12 cellular contexts compared by ENCODE assay signal in genomic region chr1:205314986-205315618, GRCh38. TPM values are rescaled to one million over a fixed set of nuclear protein-coding genes. Genes with fewer than 3 reads are reported as not detected.
A peak's percentile ranks its signal among the peaks of the same experiment; 100 is the strongest.
DNase-seq lines count a peak whose midpoint lies in the region; ATAC-seq, FAIRE-seq and TF ChIP-seq lines count a peak whose summit lies in the region.
"Had no signal": no experiment of that assay in that cellular context is flagged by ENCODE, and none has a peak within 500 bp of the region (broad histone marks: within the 10 kb centered on the region; RNA-seq: fewer than 3 reads in every experiment).

No MANE protein-coding gene starts in this region.

- H3K4me3 Mint-ChIP-seq in CD8-positive, alpha-beta T cell, result peak overlapping the region; percentile 87
- H3K4me3 Mint-ChIP-seq in nephron progenitor cell, result no peak overlapping the region

- in situ Hi-C loops in GM12878 (cut with MboI), result no loop called here

- SMC1A ChIA-PET in GM12878 (lab: Charles Lee; ENCODE audit: uncharacterized antibody, unreplicated experiment), result interaction anchor here (1.0 to 35.1 kb wide), 7 partner anchors 10 to 85 kb away, joined by 3 to 1445 read pairs (median 10); no protein-coding TSS in a partner anchor

- no peak for FAIRE-seq in GM12878 (lab: Jason Lieb, UNC)

- CTCF ChIA-PET in CD8-positive, alpha-beta T cell (lab: Charles Lee), result interaction anchor here (1.1 to 34.6 kb wide), 6 partner anchors 10 to 50 kb away, joined by 3 to 1393 read pairs (median 12); no protein-coding TSS in a partner anchor
- CTCF ChIA-PET in GM12878 (lab: Yijun Ruan, JAX), result interaction anchor here (1.2 to 59.5 kb wide), 5 partner anchors 10 to 45 kb away, joined by 3 to 2333 read pairs (median 5); no protein-coding TSS in a partner anchor

- BruUV-seq in GM12878 (replicated peaks; lab: Mats Ljungman, UMichigan), result no TSS peak

- H3K4me3 ChIP-seq in CD8-positive, alpha-beta T cell (ENCODE audit: low read depth, low read length), result peak overlapping the region; percentile 72
- H3K4me3 ChIP-seq in HUES48 (ENCODE audit: low read depth, low read length) (no peak overlapping the region), GM12878 (no peak overlapping the region)
- H3K4me3 ChIP-seq: thoracic aorta had no signal

- no peak for TF ChIP-seq RAD21 in GM12878 (IDR thresholded peaks at IDR 0.05; ENCODE audit: insufficient read depth, low read depth, low read length)

- no peak overlapping the region for H3K9ac ChIP-seq in HUES48 (ENCODE audit: low read depth, low read length)
- no peak overlapping the region for H3K9ac ChIP-seq in GM12878 (ENCODE audit: control insufficient read depth, insufficient read depth, low read length)

- no peak for ATAC-seq in CD8-positive, alpha-beta T cell
- ATAC-seq in GM12878 (no peak), HG02759 (IDR thresholded peaks at IDR 0.05; ENCODE audit: unreplicated experiment) (no peak)
- ATAC-seq in activated CD4-positive, CD25-positive, alpha-beta regulatory T cell treated with anti-CD3 and anti-CD28 coated beads, Interleukin-2, amount 50 U/mL, for 24 hours, result no peak

- TF ChIP-seq CTCF in CD8-positive, alpha-beta T cell (IDR thresholded peaks at IDR 0.05), result no peak
- TF ChIP-seq CTCF in GM12878 (IDR thresholded peaks at IDR 0.05 in 2 of 3, conservative IDR thresholded peaks at IDR 0.05 in 1 of 3; ENCODE audit: control insufficient read depth in 2 of 3, extremely low read depth in 1 of 3, insufficient read depth in 1 of 3, low read depth in 3 of 3, low read length in 3 of 3) (no peak), nephron progenitor cell (IDR thresholded peaks at IDR 0.05) (no peak)

- H3K27ac ChIP-seq in CD8-positive, alpha-beta T cell (ENCODE audit: low read depth, low read length), result peak overlapping the region; percentile 71
- peak overlapping the region; percentile 99 for H3K27ac ChIP-seq in HUES48 (ENCODE audit: low read depth, low read length)
- no peak overlapping the region for H3K27ac ChIP-seq in GM12878 (ENCODE audit: control insufficient read depth, insufficient read depth)
- H3K27ac ChIP-seq: thoracic aorta had no signal

- peaks cover 46% of the 10 kb centered on the region for H3K36me3 Mint-ChIP-seq in CD8-positive, alpha-beta T cell
- peaks cover 18% of the 10 kb centered on the region for H3K36me3 Mint-ChIP-seq in nephron progenitor cell (ENCODE audit: low read depth)

- WGBS in GM12878 (ENCODE audit: insufficient coverage, insufficient replicate concordance, low lambda C conversion rate, missing lambda C conversion rate), result 33% methylated on average over 5 of the region's 5 CpGs

- no peaks in the 10 kb centered on the region; the same call in none of the 2 replicates for H4K20me1 ChIP-seq in GM12878 (ENCODE audit: control insufficient read depth, insufficient read depth)

- intact Hi-C loops in CD8-positive, alpha-beta T cell (cut with DNase I, micrococcal nuclease), result no loop called here
- intact Hi-C loops in GM12878 (cut with micrococcal nuclease; ENCODE audit: unreplicated experiment), result no loop called here

- H3K27me3 Mint-ChIP-seq in CD8-positive, alpha-beta T cell (ENCODE audit: low read depth), result no peaks in the 10 kb centered on the region
- no peaks in the 10 kb centered on the region for H3K27me3 Mint-ChIP-seq in nephron progenitor cell (ENCODE audit: low read depth, poor library complexity)

- RAD21 ChIA-PET in GM12878 (lab: Charles Lee; ENCODE audit: unreplicated experiment), result interaction anchor here (2.3 to 23.9 kb wide), 5 partner anchors 10 to 86 kb away, joined by 21 to 892 read pairs (median 64); partner anchors contain the start of gene TMCC2

- no peak for TF ChIP-seq EP300 in GM12878 (IDR thresholded peaks at IDR 0.05; ENCODE audit: borderline replicate concordance in 1 of 2, control insufficient read depth in 1 of 2, low read depth in 2 of 2, low read length in 2 of 2)

- no peak overlapping the region for H2AFZ ChIP-seq in GM12878 (ENCODE audit: control insufficient read depth, low read depth, low read length)

- H3K27ac Mint-ChIP-seq in CD8-positive, alpha-beta T cell, result peak overlapping the region; percentile 96
- peak overlapping the region; percentile 99 for H3K27ac Mint-ChIP-seq in nephron progenitor cell

- POLR2A ChIA-PET in CD8-positive, alpha-beta T cell (lab: Charles Lee), result interaction anchor here (3.2 to 3.5 kb wide), 2 partner anchors 29 to 38 kb away, joined by 26 to 43 read pairs; no protein-coding TSS in a partner anchor
- POLR2A ChIA-PET in GM12878 (lab: Charles Lee), result interaction anchor here (0.9 to 6.8 kb wide), 6 partner anchors 9 to 151 kb away, joined by 3 to 151 read pairs (median 14); no protein-coding TSS in a partner anchor

- no peak for TF ChIP-seq POLR2A in GM12878 (IDR thresholded peaks at IDR 0.05; ENCODE audit: low read depth, low read length)

- peaks cover 83% of the 10 kb centered on the region for H3K4me1 ChIP-seq in CD8-positive, alpha-beta T cell (ENCODE audit: insufficient read depth, low read length)
- H3K4me1 ChIP-seq in HUES48 (ENCODE audit: control insufficient read depth, insufficient read depth, low read length) (peaks cover 79% of the 10 kb centered on the region), GM12878 (ENCODE audit: control insufficient read depth, insufficient read depth, low read length) (peaks cover 34% of the 10 kb centered on the region)

- DNase-seq in CD8-positive, alpha-beta T cell, result peak in 1 of 7 experiments; percentile 24
- DNase-seq in GM12878 (ENCODE audit: low read depth, low spot score), result no peak
- DNase-seq in nephron progenitor cell, result no peak
- no peak for DNase-seq in NCI-H146 (lab: John Stamatoyannopoulos, UW)
- no peak for DNase-seq in SK-N-DZ (ENCODE audit: low spot score)
- DNase-seq: midbrain, NCI-H748 treated with DMSO at 0.1 percent for 48 hours had no signal

- no peaks in the 10 kb centered on the region for H3K79me2 ChIP-seq in GM12878 (ENCODE audit: control insufficient read depth, insufficient read depth, low read length)

- no peaks in the 10 kb centered on the region for H3K27me3 ChIP-seq in CD8-positive, alpha-beta T cell (ENCODE audit: insufficient read depth, low read length)
- H3K27me3 ChIP-seq in HUES48 (ENCODE audit: control insufficient read depth, insufficient read depth, low read length) (no peaks in the 10 kb centered on the region), GM12878 (replicated peaks in 1 of 2; ENCODE audit: control insufficient read depth in 2 of 2, insufficient read depth in 2 of 2, low read length in 1 of 2) (no peaks in the 10 kb centered on the region; a peak in 2 of 4 replicates)

- H3K4me1 Mint-ChIP-seq in CD8-positive, alpha-beta T cell (ENCODE audit: low read depth), result peaks cover 96% of the 10 kb centered on the region
- H3K4me1 Mint-ChIP-seq in nephron progenitor cell, result peaks cover 76% of the 10 kb centered on the region

- H3K4me2 ChIP-seq in GM12878 (ENCODE audit: control insufficient read depth, insufficient read depth), result no peak overlapping the region

- H3K36me3 ChIP-seq in CD8-positive, alpha-beta T cell (ENCODE audit: insufficient read depth, low read length), result peaks cover 23% of the 10 kb centered on the region
- H3K36me3 ChIP-seq in HUES48 (ENCODE audit: control insufficient read depth, insufficient read depth, low read length), result peaks cover 20% of the 10 kb centered on the region
- no peaks in the 10 kb centered on the region for H3K36me3 ChIP-seq in GM12878 (ENCODE audit: control insufficient read depth in 2 of 2, insufficient read depth in 2 of 2, low read length in 1 of 2)
- H3K36me3 ChIP-seq: thoracic aorta had no signal

- H3K9me3 Mint-ChIP-seq in CD8-positive, alpha-beta T cell, result no peaks in the 10 kb centered on the region
- H3K9me3 Mint-ChIP-seq in nephron progenitor cell, result no peaks in the 10 kb centered on the region

- no peaks in the 10 kb centered on the region for H3K9me3 ChIP-seq in CD8-positive, alpha-beta T cell (ENCODE audit: low read length)
- H3K9me3 ChIP-seq in HUES48 (ENCODE audit: control insufficient read depth, insufficient read depth, low read length), result no peaks in the 10 kb centered on the region
- H3K9me3 ChIP-seq in GM12878 (replicated peaks; ENCODE audit: control insufficient read depth, insufficient read depth, low read length), result no peaks in the 10 kb centered on the region; the same call in 2 of the 3 replicates
- H3K9me3 ChIP-seq: thoracic aorta had no signal

RNA-seq across cellular contexts. Expression of gene NUAK2, which starts 6.4 kb away (rescaled TPM):
- total RNA-seq in CD8-positive, alpha-beta T cell, result 10 to 100 TPM; 17.1 to 18.3 TPM
- total RNA-seq in GM12878 (2013; cell fraction: nucleolus; rRNA removed), result 16.3 and 17.6 TPM in 2 replicates
- total RNA-seq in GM12878 (2014; rRNA removed), result 1.6 and 2.0 TPM in 2 replicates
- total RNA-seq in GM12878 (2014; rRNA removed; fragmentation: Illumina TruSeq; extraction: Trizol), result 0.83 and 1.2 TPM in 2 replicates
- total RNA-seq in GM12878 (2021), result 3.0 TPM in 2 replicates
- 0.26 TPM for polyA plus RNA-seq in GM12878 (2011; ENCODE audit: low read depth)
- 1.4 and 2.0 TPM in 2 replicates for polyA plus RNA-seq in GM12878 (2011; rRNA removed)
- 1.7 and 2.1 TPM in 2 replicates for polyA plus RNA-seq in GM12878 (2011; cell fraction: cytosol; rRNA removed)
- polyA plus RNA-seq in GM12878 (2011; cell fraction: nucleus; rRNA removed), result 3.5 and 3.8 TPM in 2 replicates
- 0.47 and 0.66 TPM in 2 replicates for polyA plus RNA-seq in GM12878 (2012)
- 0.81 and 1.2 TPM in 2 replicates for polyA plus RNA-seq in GM12878 (2014; fragmentation: Illumina TruSeq; extraction: Trizol)
- under 1 TPM; 0.27 to 0.31 TPM for polyA plus RNA-seq in GM12878 (2014; fragmentation: Nextera tagmentation; extraction: Ambion mirVana)
- polyA plus RNA-seq in GM12878 (2014; rRNA removed), result 1.1 and 1.4 TPM in 2 replicates
- polyA plus RNA-seq in GM12878 (2016; fragmentation: Nextera tagmentation; extraction: Ambion mirVana), result 1 to 10 TPM in 1 of 2 experiments, under 1 TPM in 1; 0.87 to 1.3 TPM
- 2.3 and 3.9 TPM in 2 replicates for polyA minus RNA-seq in GM12878 (2011; rRNA and poly(A)+ RNA removed)
- 2.6 and 2.9 TPM in 2 replicates for polyA minus RNA-seq in GM12878 (2011; cell fraction: cytosol; rRNA and poly(A)+ RNA removed)
- polyA minus RNA-seq in GM12878 (2011; cell fraction: nucleus; rRNA and poly(A)+ RNA removed), result 2.5 and 3.7 TPM in 2 replicates
- 1.3 and 1.6 TPM in 2 replicates for polyA plus RNA-seq in SK-N-DZ (2014; cell fraction: cytosol; rRNA removed)
- polyA plus RNA-seq in SK-N-DZ (2014; cell fraction: nucleus; rRNA removed), result 0.13 and 0.60 TPM in 2 replicates

RNA-seq across cellular contexts. Expression of gene KLHDC8A, which starts 41.6 kb away (rescaled TPM):
- total RNA-seq in CD8-positive, alpha-beta T cell, result not detected
- total RNA-seq in GM12878 (2013; cell fraction: nucleolus; rRNA removed), result not detected in 2 replicates
- total RNA-seq in GM12878 (2014; rRNA removed) (not detected in 2 replicates), GM12878 (2014; rRNA removed; fragmentation: Illumina TruSeq; extraction: Trizol) (not detected in 2 replicates), GM12878 (2021) (not detected in 2 replicates)
- polyA plus RNA-seq in GM12878 (2011; ENCODE audit: low read depth), result not detected
- polyA plus RNA-seq in GM12878 (2011; rRNA removed) (not detected in 2 replicates), GM12878 (2014; fragmentation: Illumina TruSeq; extraction: Trizol) (not detected in 2 replicates), GM12878 (2014; fragmentation: Nextera tagmentation; extraction: Ambion mirVana) (not detected), GM12878 (2014; rRNA removed) (not detected in 2 replicates), GM12878 (2016; fragmentation: Nextera tagmentation; extraction: Ambion mirVana) (not detected)
- polyA plus RNA-seq in GM12878 (2011; cell fraction: cytosol; rRNA removed), result not detected in 2 replicates
- not detected in 2 replicates for polyA plus RNA-seq in GM12878 (2011; cell fraction: nucleus; rRNA removed)
- polyA plus RNA-seq in GM12878 (2012), result not detected in 2 replicates
- polyA minus RNA-seq in GM12878 (2011; rRNA and poly(A)+ RNA removed), result not detected in 2 replicates
- not detected in 2 replicates for polyA minus RNA-seq in GM12878 (2011; cell fraction: cytosol; rRNA and poly(A)+ RNA removed)
- polyA minus RNA-seq in GM12878 (2011; cell fraction: nucleus; rRNA and poly(A)+ RNA removed), result not detected in 2 replicates
- polyA plus RNA-seq in SK-N-DZ (2014; cell fraction: cytosol; rRNA removed), result 1.4 and 1.8 TPM in 2 replicates
- 0.33 and 0.57 TPM in 2 replicates for polyA plus RNA-seq in SK-N-DZ (2014; cell fraction: nucleus; rRNA removed)
- total RNA-seq: fibroblast of villous mesenchyme, thoracic aorta had no signal
